In genomic region chr3:157916672-157917071, GRCh38 we compare ENCODE assay signal across 22 cellular contexts.
"Had no signal": no experiment of that assay in that cellular context is flagged by ENCODE, and none has a peak within 500 bp of the region (broad histone marks: within the 10 kb centered on the region; RNA-seq: fewer than 3 reads in every experiment).

No MANE protein-coding gene starts in this region.

- H3K27ac ChIP-seq: esophagus squamous epithelium, heart left ventricle, neutrophil, psoas muscle, right lobe of liver, skin epidermis, testis, tibial nerve, upper lobe of right lung, vagina had no signal

- H3K4me1 Mint-ChIP-seq: naive thymus-derived CD4-positive, alpha-beta T cell; stimulated activated naive B cell treated with anti-CD40 and anti-IgM and Interleukin-4, amounts not matched to agents 10 μg/mL and 1 μg/mL and 100 μg/mL, for 72 hours; stimulated activated naive CD8-positive, alpha-beta T cell treated with anti-CD3 and anti-CD28 coated beads, Interleukin-15, amount 100 ng/mL, for 72 hours had no signal

- H3K4me1 ChIP-seq: esophagus squamous epithelium, heart left ventricle, psoas muscle, right lobe of liver, testis, upper lobe of right lung had no signal

- H3K27ac Mint-ChIP-seq: dendritic cell treated with granulocyte-macrophage colony-stimulating factor and Interleukin-4, amounts not matched to agents 40 ng/mL and 50 ng/mL, for 4 days; naive thymus-derived CD4-positive, alpha-beta T cell; stimulated activated naive B cell treated with anti-CD40 and anti-IgM and Interleukin-4, amounts not matched to agents 10 μg/mL and 1 μg/mL and 100 μg/mL, for 72 hours; stimulated activated naive CD8-positive, alpha-beta T cell treated with anti-CD3 and anti-CD28 coated beads, Interleukin-15, amount 100 ng/mL, for 72 hours had no signal

- H3K36me3 Mint-ChIP-seq: naive thymus-derived CD4-positive, alpha-beta T cell; stimulated activated naive B cell treated with anti-CD40 and anti-IgM and Interleukin-4, amounts not matched to agents 10 μg/mL and 1 μg/mL and 100 μg/mL, for 72 hours had no signal

- H3K36me3 ChIP-seq: esophagus squamous epithelium, heart left ventricle, neutrophil, right lobe of liver, tibial nerve, upper lobe of right lung, vagina had no signal

- H3K4me3 ChIP-seq: esophagus squamous epithelium, heart left ventricle, psoas muscle, right lobe of liver, skin epidermis, testis, tibial nerve, upper lobe of right lung, vagina had no signal

- DNase-seq: esophagus squamous epithelium; foreskin melanocyte; heart left ventricle; hippocampal formation; islet precursor cell; mammary epithelial cell; naive thymus-derived CD4-positive, alpha-beta T cell; psoas muscle; retina; right lobe of liver; stimulated activated CD4-positive, alpha-beta T cell treated with anti-CD3 and anti-CD28 coated beads, Interleukin-2, amount 100 ng/mL, for 24 hours; stimulated activated CD4-positive, alpha-beta T cell treated with anti-CD3 and anti-CD28 coated beads, Interleukin-4, amount 100 ng/mL, for 4 hours; stimulated activated naive B cell treated with anti-CD40 and anti-IgM and Interleukin-4, amounts not matched to agents 10 μg/mL and 1 μg/mL and 100 μg/mL, for 72 hours; stimulated activated naive CD8-positive, alpha-beta T cell treated with anti-CD3 and anti-CD28 coated beads, Interleukin-15, amount 100 ng/mL, for 72 hours; testis; upper lobe of right lung had no signal

- H3K9me3 ChIP-seq: esophagus squamous epithelium, heart left ventricle, neutrophil, psoas muscle, right lobe of liver, testis, tibial nerve, upper lobe of right lung, vagina had no signal

- H3K27me3 ChIP-seq: esophagus squamous epithelium, heart left ventricle, neutrophil, right lobe of liver, testis, tibial nerve, upper lobe of right lung, vagina had no signal

- H3K9me3 Mint-ChIP-seq: dendritic cell treated with granulocyte-macrophage colony-stimulating factor and Interleukin-4, amounts not matched to agents 40 ng/mL and 50 ng/mL, for 4 days; stimulated activated naive B cell treated with anti-CD40 and anti-IgM and Interleukin-4, amounts not matched to agents 10 μg/mL and 1 μg/mL and 100 μg/mL, for 72 hours; stimulated activated naive CD8-positive, alpha-beta T cell treated with anti-CD3 and anti-CD28 coated beads, Interleukin-15, amount 100 ng/mL, for 72 hours had no signal

- ATAC-seq: heart left ventricle; left lobe of liver; naive thymus-derived CD4-positive, alpha-beta T cell; psoas muscle; right lobe of liver; stimulated activated naive B cell treated with anti-CD40 and anti-IgM and Interleukin-4, amounts not matched to agents 10 μg/mL and 1 μg/mL and 100 μg/mL, for 72 hours; stimulated activated naive CD8-positive, alpha-beta T cell treated with anti-CD3 and anti-CD28 coated beads, Interleukin-15, amount 100 ng/mL, for 72 hours; upper lobe of right lung had no signal

- H3K4me3 Mint-ChIP-seq: dendritic cell treated with granulocyte-macrophage colony-stimulating factor and Interleukin-4, amounts not matched to agents 40 ng/mL and 50 ng/mL, for 4 days; naive thymus-derived CD4-positive, alpha-beta T cell; stimulated activated naive B cell treated with anti-CD40 and anti-IgM and Interleukin-4, amounts not matched to agents 10 μg/mL and 1 μg/mL and 100 μg/mL, for 72 hours; stimulated activated naive CD8-positive, alpha-beta T cell treated with anti-CD3 and anti-CD28 coated beads, Interleukin-15, amount 100 ng/mL, for 72 hours had no signal

- H3K27me3 Mint-ChIP-seq: dendritic cell treated with granulocyte-macrophage colony-stimulating factor and Interleukin-4, amounts not matched to agents 40 ng/mL and 50 ng/mL, for 4 days; naive thymus-derived CD4-positive, alpha-beta T cell; stimulated activated naive CD8-positive, alpha-beta T cell treated with anti-CD3 and anti-CD28 coated beads, Interleukin-15, amount 100 ng/mL, for 72 hours had no signal
